14 cellular contexts compared by ENCODE assay signal in genomic region chr2:421406-421805, GRCh38.
DNase-seq lines count a peak whose midpoint lies in the region; TF ChIP-seq lines count a peak whose summit lies in the region.
"Had no signal": no experiment of that assay in that cellular context is flagged by ENCODE, and none has a peak within 500 bp of the region (broad histone marks: within the 10 kb centered on the region; RNA-seq: fewer than 3 reads in every experiment).

No MANE protein-coding gene starts in this region.

- TF ChIP-seq CTCF in endodermal cell (conservative IDR thresholded peaks at IDR 0.05) (no peak), osteocyte (IDR thresholded peaks at IDR 0.05) (no peak), GM13977 (IDR thresholded peaks at IDR 0.05; ENCODE audit: extremely low read depth, insufficient read depth, missing control alignments) (no peak)

- no peaks in the 10 kb centered on the region for H3K36me3 Mint-ChIP-seq in endodermal cell (ENCODE audit: low read depth)
- H3K36me3 Mint-ChIP-seq in immature natural killer cell = no peaks in the 10 kb centered on the region
- no peaks in the 10 kb centered on the region for H3K36me3 Mint-ChIP-seq in osteocyte (ENCODE audit: unreplicated experiment)
- no peaks in the 10 kb centered on the region for H3K36me3 Mint-ChIP-seq in activated naive CD8-positive, alpha-beta T cell treated with anti-CD3 and anti-CD28 coated beads for 36 hours
- H3K36me3 Mint-ChIP-seq: CD4-positive, CD25-positive, alpha-beta regulatory T cell; CD8-positive, alpha-beta T cell had no signal

- H3K4me3 Mint-ChIP-seq in endodermal cell (no peak overlapping the region), immature natural killer cell (peak overlapping the region; percentile 30 to 50 (median 40)), osteocyte (ENCODE audit: unreplicated experiment) (no peak overlapping the region)
- H3K4me3 Mint-ChIP-seq in activated naive CD8-positive, alpha-beta T cell treated with anti-CD3 and anti-CD28 coated beads for 36 hours = no peak overlapping the region
- H3K4me3 Mint-ChIP-seq: CD4-positive, CD25-positive, alpha-beta regulatory T cell; CD8-positive, alpha-beta T cell; H9 had no signal

- no peaks in the 10 kb centered on the region for H3K27me3 Mint-ChIP-seq in endodermal cell (ENCODE audit: insufficient read depth)
- H3K27me3 Mint-ChIP-seq in immature natural killer cell (ENCODE audit: low read depth in 3 of 3) = peaks cover 7 to 12% (median 10%) of the 10 kb centered on the region in 3 donors
- H3K27me3 Mint-ChIP-seq in osteocyte (ENCODE audit: unreplicated experiment) = peaks cover 3% of the 10 kb centered on the region
- H3K27me3 Mint-ChIP-seq in activated naive CD8-positive, alpha-beta T cell treated with anti-CD3 and anti-CD28 coated beads for 36 hours = no peaks in the 10 kb centered on the region

- DNase-seq in endodermal cell (peak; percentile 8), immature natural killer cell (no peak), osteocyte (ENCODE audit: extremely low spot score, unreplicated experiment) (peak; percentile 60), GM13977 (ENCODE audit: low spot score) (no peak)
- no peak for DNase-seq in activated CD8-positive, alpha-beta memory T cell treated with anti-CD3 and anti-CD28 coated beads for 24 hours
- no peak for DNase-seq in activated naive CD8-positive, alpha-beta T cell treated with anti-CD3 and anti-CD28 coated beads for 36 hours
- DNase-seq: C1 segment of cervical spinal cord; Caco-2; CD4-positive, CD25-positive, alpha-beta regulatory T cell; DMS153; DND-41; GM23248 had no signal

- H3K9me3 ChIP-seq in endodermal cell (ENCODE audit: control insufficient read depth, low read length) = no peaks in the 10 kb centered on the region
- H3K9me3 ChIP-seq: Caco-2 had no signal

- WGBS in endodermal cell (ENCODE audit: insufficient coverage in 1 of 2, insufficient read length in 1 of 2), 2 experiments = 97 to 100% methylated on average over 5 to 14 of the region's 14 CpGs

- H3K4me1 Mint-ChIP-seq in endodermal cell = peaks cover 7% of the 10 kb centered on the region
- H3K4me1 Mint-ChIP-seq in immature natural killer cell = peaks cover 26 to 57% of the 10 kb centered on the region in 2 donors
- peaks cover 4% of the 10 kb centered on the region for H3K4me1 Mint-ChIP-seq in osteocyte (ENCODE audit: unreplicated experiment)
- no peaks in the 10 kb centered on the region for H3K4me1 Mint-ChIP-seq in activated naive CD8-positive, alpha-beta T cell treated with anti-CD3 and anti-CD28 coated beads for 36 hours
- H3K4me1 Mint-ChIP-seq: CD4-positive, CD25-positive, alpha-beta regulatory T cell had no signal

- no peak overlapping the region for H3K27ac ChIP-seq in endodermal cell (ENCODE audit: low read depth, low read length)
- H3K27ac ChIP-seq: GM23248 had no signal

- H3K4me1 ChIP-seq in endodermal cell (ENCODE audit: control insufficient read depth, insufficient read depth, low read length) = no peaks in the 10 kb centered on the region
- H3K4me1 ChIP-seq: Caco-2 had no signal

- no peak overlapping the region for H3K9ac ChIP-seq in endodermal cell (ENCODE audit: extremely low read depth, low read length, poor library complexity, severe bottlenecking)
- H3K9ac ChIP-seq: GM23248 had no signal

- H3K36me3 ChIP-seq in endodermal cell (ENCODE audit: control insufficient read depth, insufficient read depth, low read length) = no peaks in the 10 kb centered on the region

- no peaks in the 10 kb centered on the region for H3K27me3 ChIP-seq in endodermal cell (ENCODE audit: control insufficient read depth, insufficient read depth, low read length, poor library complexity, severe bottlenecking)

- no peak overlapping the region for H3K27ac Mint-ChIP-seq in endodermal cell
- H3K27ac Mint-ChIP-seq in immature natural killer cell = peak overlapping the region; percentile 34 to 87 (median 76)
- no peak overlapping the region for H3K27ac Mint-ChIP-seq in osteocyte (ENCODE audit: unreplicated experiment)
- no peak overlapping the region for H3K27ac Mint-ChIP-seq in activated naive CD8-positive, alpha-beta T cell treated with anti-CD3 and anti-CD28 coated beads for 36 hours
- H3K27ac Mint-ChIP-seq: CD4-positive, CD25-positive, alpha-beta regulatory T cell; CD8-positive, alpha-beta T cell; H9 had no signal

- no peak overlapping the region for H3K4me3 ChIP-seq in endodermal cell (ENCODE audit: low read length)
- H3K4me3 ChIP-seq: GM23248 had no signal

- H3K9me3 Mint-ChIP-seq in endodermal cell = no peaks in the 10 kb centered on the region
- peaks cover 0 to 2% (median 0%) of the 10 kb centered on the region in 6 donors for H3K9me3 Mint-ChIP-seq in immature natural killer cell
- H3K9me3 Mint-ChIP-seq in osteocyte (ENCODE audit: unreplicated experiment) = no peaks in the 10 kb centered on the region
- H3K9me3 Mint-ChIP-seq in activated naive CD8-positive, alpha-beta T cell treated with anti-CD3 and anti-CD28 coated beads for 36 hours = no peaks in the 10 kb centered on the region
- H3K9me3 Mint-ChIP-seq: CD8-positive, alpha-beta T cell had no signal

- in situ Hi-C loops in GM13977 (cut with MboI; ENCODE audit: low pct_unique_long_range_greater_than_20kb, low sequenced_read_pairs, unreplicated experiment) = no loop called here

Comparison
In these comparisons a context has a peak if more than half of its experiments do, and no peak if none do; other contexts are left out.
1. DNase-seq: peak in endodermal cell (single experiment) and osteocyte (single experiment); none in immature natural killer cell (0 of 3), GM13977 (single experiment), activated CD8-positive, alpha-beta memory T cell treated with anti-CD3 and anti-CD28 coated beads for 24 hours (single experiment) and activated naive CD8-positive, alpha-beta T cell treated with anti-CD3 and anti-CD28 coated beads for 36 hours (single experiment).
2. H3K27ac Mint-ChIP-seq: peak in immature natural killer cell (6 of 6); none in endodermal cell (single experiment), osteocyte (single experiment) and activated naive CD8-positive, alpha-beta T cell treated with anti-CD3 and anti-CD28 coated beads for 36 hours (single experiment).
3. H3K4me3 Mint-ChIP-seq: peak in immature natural killer cell (5 of 5); none in endodermal cell (single experiment), osteocyte (single experiment) and activated naive CD8-positive, alpha-beta T cell treated with anti-CD3 and anti-CD28 coated beads for 36 hours (single experiment).